8 cellular contexts compared by ENCODE assay signal in the genomic region with DNA sequence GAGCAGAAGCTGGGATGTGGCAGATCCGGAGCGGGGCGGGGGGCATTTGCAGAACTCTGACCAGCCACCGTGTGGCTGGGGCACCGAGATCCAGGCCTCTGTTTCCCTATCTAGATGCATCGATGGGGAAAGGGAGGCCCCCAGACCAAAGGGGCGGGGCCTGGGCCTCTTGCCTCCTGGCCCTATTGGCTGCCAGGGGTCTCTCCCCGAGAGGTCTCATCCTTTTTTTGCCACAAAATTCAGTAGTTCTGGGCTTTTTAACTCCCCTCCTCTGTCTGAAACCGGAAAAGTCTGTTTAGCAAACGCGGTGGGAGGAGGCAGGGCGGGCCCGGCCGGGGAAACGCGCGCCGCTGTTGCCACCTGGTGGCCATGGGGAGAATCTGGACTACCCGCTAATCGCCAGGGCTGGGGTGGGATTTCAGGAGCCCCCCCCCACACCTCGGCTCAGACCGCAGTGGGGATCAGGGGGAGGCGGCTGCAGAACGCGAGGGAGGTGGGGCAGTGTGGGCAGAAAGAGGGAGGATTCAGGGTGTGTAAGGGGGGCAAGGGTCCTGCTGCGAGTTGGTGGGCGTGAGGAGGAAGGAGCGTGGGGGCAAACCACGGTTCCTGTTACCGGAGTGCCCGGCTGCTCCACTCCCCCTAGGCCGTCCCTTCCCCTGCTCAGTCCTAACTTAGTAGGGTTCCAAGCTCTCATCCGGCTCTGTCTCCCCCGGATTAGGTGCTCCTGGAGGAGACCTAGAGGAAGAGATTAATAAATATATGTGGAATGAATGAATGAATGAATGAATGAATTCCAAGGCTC. TPM values are rescaled to one million over a fixed set of nuclear protein-coding genes. Genes with fewer than 3 reads are reported as not detected.
DNase-seq lines count a peak whose midpoint lies in the region; ATAC-seq and TF ChIP-seq lines count a peak whose summit lies in the region.

No MANE protein-coding gene starts in this region.

- H3K4me1 Mint-ChIP-seq in neural crest cell, result peaks cover 15% of the 10 kb centered on the region

- no peaks in the 10 kb centered on the region for H3K9me3 ChIP-seq in Karpas-422 (ENCODE audit: low read length)

- in situ Hi-C loops in G401 (cut with HindIII; ENCODE audit: low sequenced_read_pairs), result no loop called here

- no peak overlapping the region for H3K27ac Mint-ChIP-seq in neural crest cell (ENCODE audit: unreplicated experiment)

- H3K4me1 ChIP-seq in Karpas-422 (ENCODE audit: low read length) (peaks cover 16% of the 10 kb centered on the region), foreskin keratinocyte (no peaks in the 10 kb centered on the region)

- H3K36me3 Mint-ChIP-seq in neural crest cell (ENCODE audit: low read depth), result no peaks in the 10 kb centered on the region

- no peaks in the 10 kb centered on the region for H3K9me2 ChIP-seq in Karpas-422 (replicated peaks; ENCODE audit: insufficient read depth, low read length)

- no peaks in the 10 kb centered on the region for H3K36me3 ChIP-seq in Karpas-422 (ENCODE audit: insufficient read depth, low read length)

- ATAC-seq in foreskin keratinocyte (peak; percentile 67), HG03139 (IDR thresholded peaks at IDR 0.05; ENCODE audit: unreplicated experiment) (no peak)
- ATAC-seq in stimulated activated naive CD8-positive, alpha-beta T cell treated with anti-CD3 and anti-CD28 coated beads, Interleukin-15, Interleukin-2, amounts not matched to agents 100 U/mL and 50 U/mL, for 24 hours, result peak; percentile 92

- peak overlapping the region; percentile 67 for H3K4me2 ChIP-seq in Karpas-422 (ENCODE audit: low read depth, low read length, poor library complexity, severe bottlenecking)

- TF ChIP-seq CTCF in foreskin keratinocyte (conservative IDR thresholded peaks at IDR 0.05), result peak; percentile 93
- TF ChIP-seq CTCF in neural crest cell (conservative IDR thresholded peaks at IDR 0.05), result peak; percentile 96

- peak overlapping the region; percentile 38 for H3K4me3 Mint-ChIP-seq in neural crest cell

- H3K79me2 ChIP-seq in Karpas-422 (ENCODE audit: low read length), result no peaks in the 10 kb centered on the region

- H3K27me3 ChIP-seq in Karpas-422 (ENCODE audit: low read length), result no peaks in the 10 kb centered on the region
- peaks cover 2% of the 10 kb centered on the region for H3K27me3 ChIP-seq in foreskin keratinocyte

- no peaks in the 10 kb centered on the region for H4K20me1 ChIP-seq in Karpas-422 (ENCODE audit: insufficient read depth, low read depth, low read length)

- H3K9me3 Mint-ChIP-seq in neural crest cell, result no peaks in the 10 kb centered on the region

- H3K27me3 Mint-ChIP-seq in neural crest cell (ENCODE audit: low read depth), result no peaks in the 10 kb centered on the region

- DNase-seq in G401 (ENCODE audit: low spot score) (peak; percentile 57), Karpas-422 (peak; percentile 93), SHP77 (lab: John Stamatoyannopoulos, UW) (peak; percentile 65 to 79), foreskin keratinocyte (peak in 1 of 2 donors; percentile 25), neural crest cell (ENCODE audit: low read depth, low spot score) (peak; percentile 85)
- peak; percentile 92 for DNase-seq in activated effector memory CD4-positive, alpha-beta T cell treated with anti-CD3 and anti-CD28 coated beads, Interleukin-2, amount 50 U/mL, for 16 hours
- DNase-seq in stimulated activated naive CD8-positive, alpha-beta T cell treated with anti-CD3 and anti-CD28 coated beads, Interleukin-15, Interleukin-2, amounts not matched to agents 100 U/mL and 50 U/mL, for 24 hours, result peak; percentile 86

- peak overlapping the region; percentile 55; the same call in 1 of the 2 replicates for H3K4me3 ChIP-seq in Karpas-422 (ENCODE audit: low read length)

- H3K27ac ChIP-seq in Karpas-422 (ENCODE audit: low read length), result no peak overlapping the region
- no peak overlapping the region for H3K27ac ChIP-seq in foreskin keratinocyte

- peak overlapping the region; percentile 53 for H3K9ac ChIP-seq in Karpas-422 (ENCODE audit: low read length)

- H2AFZ ChIP-seq in Karpas-422 (ENCODE audit: low read length), result peak overlapping the region; percentile 85

RNA-seq across cellular contexts. Expression of gene IL12RB1, which starts 28.3 kb away (rescaled TPM):
- total RNA-seq in G401 (2014; rRNA removed; shearing (Covaris generic)), result not detected in 2 replicates
- total RNA-seq in Karpas-422 (2014; rRNA removed; shearing (Covaris generic); ENCODE audit: low replicate concordance), result 6.1 and 9.6 TPM in 2 replicates
- 0.07 and 0.14 TPM in 2 replicates for total RNA-seq in foreskin keratinocyte
- polyA plus RNA-seq in foreskin keratinocyte, result 0.04 and 0.09 TPM in 2 replicates
- total RNA-seq in neural crest cell, result not detected in 2 replicates

RNA-seq across cellular contexts. Expression of gene MAST3, which starts 39.2 kb away (rescaled TPM):
- 1.2 and 2.6 TPM in 2 replicates for total RNA-seq in G401 (2014; rRNA removed; shearing (Covaris generic))
- total RNA-seq in Karpas-422 (2014; rRNA removed; shearing (Covaris generic); ENCODE audit: low replicate concordance), result 7.7 and 17.9 TPM in 2 replicates
- total RNA-seq in foreskin keratinocyte (2.3 and 2.5 TPM in 2 replicates), neural crest cell (12.6 and 13.4 TPM in 2 replicates)
- 1.2 and 1.3 TPM in 2 replicates for polyA plus RNA-seq in foreskin keratinocyte

RNA-seq across cellular contexts. Expression of gene ARRDC2, which starts 50.4 kb away (rescaled TPM):
- total RNA-seq in G401 (2014; rRNA removed; shearing (Covaris generic)), result 19.1 and 26.0 TPM in 2 replicates
- total RNA-seq in Karpas-422 (2014; rRNA removed; shearing (Covaris generic); ENCODE audit: low replicate concordance), result 12.3 and 46.8 TPM in 2 replicates
- 3.8 and 4.7 TPM in 2 replicates for total RNA-seq in foreskin keratinocyte
- 4.6 and 4.7 TPM in 2 replicates for polyA plus RNA-seq in foreskin keratinocyte
- 0.56 and 1.2 TPM in 2 replicates for total RNA-seq in neural crest cell
